23 cellular contexts compared by ENCODE assay signal in genomic region chrX:54714424-54714823, GRCh38.
DNase-seq lines count a peak whose midpoint lies in the region; ATAC-seq, FAIRE-seq and TF ChIP-seq lines count a peak whose summit lies in the region.
"Had no signal": no experiment of that assay in that cellular context is flagged by ENCODE, and none has a peak within 500 bp of the region (broad histone marks: within the 10 kb centered on the region; RNA-seq: fewer than 3 reads in every experiment).

No MANE protein-coding gene starts in this region.

- no peak overlapping the region for H3K23ac ChIP-seq in IMR-90 (ENCODE audit: low read depth, low read length)

- H3K79me1 ChIP-seq in IMR-90 (ENCODE audit: low read depth in 1 of 2, low read length in 2 of 2) = no peaks in the 10 kb centered on the region

- no peak for TF ChIP-seq RAD21 in A549 (conservative IDR thresholded peaks at IDR 0.05 in 1 of 2, IDR thresholded peaks at IDR 0.05 in 1 of 2)
- TF ChIP-seq RAD21 in IMR-90 (IDR thresholded peaks at IDR 0.05; ENCODE audit: low read length) = no peak
- TF ChIP-seq RAD21 in K562 (CRISPR knock-in tag; conservative IDR thresholded peaks at IDR 0.05 in 1 of 2, IDR thresholded peaks at IDR 0.05 in 1 of 2) = no peak

- H2BK5ac ChIP-seq in IMR-90 (ENCODE audit: low read depth, low read length, poor library complexity, severe bottlenecking) = no peak overlapping the region

- H3K4me2 ChIP-seq in A549 (no peak overlapping the region), IMR-90 (ENCODE audit: low read depth, low read length) (no peak overlapping the region), K562 (ENCODE audit: insufficient read depth, low read length) (no peak overlapping the region)
- H3K4me2 ChIP-seq: BLaER1 treated with 17β-estradiol and CSF1 and Interleukin-3, amounts not matched to agents 10 nM and 100 nM had no signal

- TF ChIP-seq POLR2A in A549 (IDR thresholded peaks at IDR 0.05; ENCODE audit: low read length) (no peak), IMR-90 (IDR thresholded peaks at IDR 0.05; ENCODE audit: low read depth, low read length) (no peak), K562 (conservative IDR thresholded peaks at IDR 0.05) (no peak)

- H4K5ac ChIP-seq in IMR-90 (ENCODE audit: low read depth, low read length) = no peak overlapping the region

- no peak overlapping the region for H4K8ac ChIP-seq in IMR-90 (ENCODE audit: low read depth in 2 of 2, low read length in 2 of 2)

- no peaks in the 10 kb centered on the region for H3K36me3 ChIP-seq in IMR-90 (ENCODE audit: control insufficient read depth, insufficient read depth, low read length)
- no peaks in the 10 kb centered on the region for H3K36me3 ChIP-seq in K562 (ENCODE audit: control insufficient read depth, insufficient read depth, low read length)
- H3K36me3 ChIP-seq: BLaER1 treated with 17β-estradiol and CSF1 and Interleukin-3, amounts not matched to agents 10 nM and 100 nM had no signal

- DNase-seq in A549 (ENCODE audit: low read depth in 1 of 2, low spot score in 1 of 2) = no peak
- no peak for DNase-seq in IMR-90
- no peak for DNase-seq in K562 (ENCODE audit: extremely low read depth in 1 of 4, low spot score in 3 of 4)
- no peak for DNase-seq in GM19239 (ENCODE audit: insufficient read length, low spot score)
- DNase-seq: 8988T; AML-193; CD4-positive, alpha-beta T cell; CD8-positive, alpha-beta T cell; DMS 273 treated with DMSO at 0.1 percent for 48 hours; DMS153; DMS53; DMS79; DND-41; EL; GDM1 had no signal

- ATAC-seq in A549 (no peak), IMR-90 (ENCODE audit: low read depth) (no peak), K562 (no peak), HG03159 (IDR thresholded peaks at IDR 0.05; ENCODE audit: unreplicated experiment) (no peak), GM19351 (IDR thresholded peaks at IDR 0.05; ENCODE audit: unreplicated experiment) (no peak)
- ATAC-seq: CD8-positive, alpha-beta T cell; GM12878 had no signal

- H2AFZ ChIP-seq in IMR-90 (replicated peaks; ENCODE audit: low read length, poor library complexity) (no peak overlapping the region), K562 (ENCODE audit: low read depth, low read length) (no peak overlapping the region)

- no peak overlapping the region for H3K18ac ChIP-seq in IMR-90 (ENCODE audit: low read depth, low read length)

- no peak overlapping the region for H2AK9ac ChIP-seq in IMR-90 (replicated peaks; ENCODE audit: low read depth, low read length, poor library complexity)

- TF ChIP-seq EP300 in A549 (IDR thresholded peaks at IDR 0.05) = no peak
- no peak for TF ChIP-seq EP300 in K562 (IDR thresholded peaks at IDR 0.05; ENCODE audit: low read length)

- H3K4me1 ChIP-seq in A549 (no peaks in the 10 kb centered on the region), IMR-90 (ENCODE audit: control insufficient read depth, insufficient read depth, low read length) (no peaks in the 10 kb centered on the region), K562 (replicated peaks in 1 of 2; ENCODE audit: control insufficient read depth in 2 of 2, insufficient read depth in 2 of 2, low read length in 2 of 2) (no peaks in the 10 kb centered on the region)
- H3K4me1 ChIP-seq: BLaER1 treated with 17β-estradiol and CSF1 and Interleukin-3, amounts not matched to agents 10 nM and 100 nM had no signal

- no peak overlapping the region for H2BK15ac ChIP-seq in IMR-90 (ENCODE audit: low read depth, low read length)

- H3K14ac ChIP-seq in IMR-90 (replicated peaks; ENCODE audit: low read depth, low read length) = no peak overlapping the region

- H3K4ac ChIP-seq in IMR-90 (ENCODE audit: low read depth, low read length) = no peak overlapping the region

- no TSS peak for BruUV-seq in IMR-90 (replicated peaks; lab: Mats Ljungman, UMichigan)
- BruUV-seq in K562 (replicated peaks; lab: Mats Ljungman, UMichigan) = no TSS peak

- H4K91ac ChIP-seq in IMR-90 (ENCODE audit: insufficient read depth, low read depth, low read length) = no peak overlapping the region

- CTCF ChIA-PET in A549 (lab: Yijun Ruan, JAX) = no interaction called here
- CTCF ChIA-PET in IMR-90 (lab: Yijun Ruan, JAX) = no interaction called here
- CTCF ChIA-PET in K562 (lab: Yijun Ruan, JAX; ENCODE audit: low intra/inter-chr PET ratio) = no interaction called here

- H3K9me1 ChIP-seq in IMR-90 (ENCODE audit: insufficient read depth, low read length) = no peaks in the 10 kb centered on the region
- H3K9me1 ChIP-seq in K562 (ENCODE audit: control insufficient read depth, insufficient read depth, low read length) = no peaks in the 10 kb centered on the region

- dilution Hi-C loops in IMR-90 (cut with HindIII; ENCODE audit: low sequenced_read_pairs, unreplicated experiment) = no loop called here

- intact Hi-C loops in IMR-90 (cut with micrococcal nuclease) = no loop called here
- intact Hi-C loops in K562 (cut with micrococcal nuclease) = no loop called here

- no peak overlapping the region for H3K56ac ChIP-seq in IMR-90 (ENCODE audit: extremely low read depth, insufficient read depth, low read length)

- in situ Hi-C loops in IMR-90 (cut with MboI; ENCODE audit: low sequenced_read_pairs) = no loop called here
- in situ Hi-C loops in K562 (cut with MboI) = no loop called here

- no peaks in the 10 kb centered on the region for H3K79me2 ChIP-seq in K562 (ENCODE audit: control insufficient read depth, insufficient read depth, low read length)

- H2BK120ac ChIP-seq in IMR-90 (ENCODE audit: low read depth, low read length) = no peak overlapping the region

- H2AK5ac ChIP-seq in IMR-90 (ENCODE audit: low read depth, low read length) = no peak overlapping the region

- H3K27me3 ChIP-seq in IMR-90 (ENCODE audit: control insufficient read depth, insufficient read depth, low read length) (peaks cover 1% of the 10 kb centered on the region; the same call in 1 of the 2 replicates), K562 (ENCODE audit: control insufficient read depth in 2 of 2, insufficient read depth in 2 of 2, low read length in 2 of 2) (no peaks in the 10 kb centered on the region)

- POLR2A ChIA-PET in A549 (lab: Yijun Ruan, JAX) (no interaction called here), IMR-90 (lab: Charles Lee; ENCODE audit: unreplicated experiment) (no interaction called here), K562 (lab: Yijun Ruan, JAX) (interaction anchor here (0.6 kb wide), 1 partner anchor 397 kb away, joined by 3 read pairs; no protein-coding TSS in a partner anchor)

- H2BK20ac ChIP-seq in IMR-90 (ENCODE audit: low read depth, low read length) = no peak overlapping the region

- peak; percentile 81 for FAIRE-seq in A549 (lab: Jason Lieb, UNC)
- FAIRE-seq in K562 (lab: Jason Lieb, UNC) = no peak
- FAIRE-seq in GM19239 (lab: Jason Lieb, UNC) = no peak
- FAIRE-seq: A204.1, GM12878, GM12892, GM18507 had no signal

- H3K4me3 ChIP-seq in A549 (no peak overlapping the region), IMR-90 (ENCODE audit: insufficient read depth, low read depth, low read length) (no peak overlapping the region), K562 (no peak overlapping the region)
- H3K4me3 ChIP-seq: BLaER1 treated with 17β-estradiol and CSF1 and Interleukin-3, amounts not matched to agents 10 nM and 100 nM; GM12878 had no signal

- TF ChIP-seq CTCF in A549 (IDR thresholded peaks at IDR 0.05) (no peak), IMR-90 (conservative IDR thresholded peaks at IDR 0.05; ENCODE audit: low read depth, low read length) (no peak), K562 (IDR thresholded peaks at IDR 0.05 in 2 of 3, conservative IDR thresholded peaks at IDR 0.05 in 1 of 3; ENCODE audit: insufficient read depth in 2 of 3, low read depth in 1 of 3, low read length in 3 of 3) (no peak)

- H3K9me3 ChIP-seq in A549 = no peaks in the 10 kb centered on the region
- no peaks in the 10 kb centered on the region for H3K9me3 ChIP-seq in IMR-90 (ENCODE audit: control insufficient read depth, insufficient read depth, low read length)
- no peaks in the 10 kb centered on the region for H3K9me3 ChIP-seq in K562 (replicated peaks; ENCODE audit: control insufficient read depth, insufficient read depth, low read depth, low read length)

- H3K9ac ChIP-seq in IMR-90 (ENCODE audit: low read depth, low read length) (no peak overlapping the region), K562 (ENCODE audit: insufficient read depth in 1 of 2, low read depth in 2 of 2, low read length in 2 of 2) (no peak overlapping the region)
- H3K9ac ChIP-seq: BLaER1 treated with 17β-estradiol and CSF1 and Interleukin-3, amounts not matched to agents 10 nM and 100 nM had no signal

- H4K20me1 ChIP-seq in IMR-90 (ENCODE audit: insufficient read depth, low read length) (no peaks in the 10 kb centered on the region), K562 (replicated peaks; ENCODE audit: control insufficient read depth, insufficient read depth, low read length) (no peaks in the 10 kb centered on the region)
- H4K20me1 ChIP-seq: BLaER1 treated with 17β-estradiol and CSF1 and Interleukin-3, amounts not matched to agents 10 nM and 100 nM had no signal

- H3K27ac ChIP-seq in A549 (no peak overlapping the region), IMR-90 (ENCODE audit: insufficient read depth, low read length) (no peak overlapping the region), K562 (ENCODE audit: extremely low read depth, low read depth, low read length) (no peak overlapping the region)
- H3K27ac ChIP-seq: BLaER1 treated with 17β-estradiol and CSF1 and Interleukin-3, amounts not matched to agents 10 nM and 100 nM; C4-2B had no signal

TF ChIP-seq in A549, 52 proteins besides CTCF, POLR2A, EP300 and RAD21:
- peak; percentile 67 for TF ChIP-seq MAFK (IDR thresholded peaks at IDR 0.05; ENCODE audit: partially characterized antibody)
- TF ChIP-seq KDM5A (IDR thresholded peaks at IDR 0.05) = no peak

TF ChIP-seq in IMR-90, 13 proteins besides CTCF, POLR2A, EP300 and RAD21:
- TF ChIP-seq SMC3 (IDR thresholded peaks at IDR 0.05; ENCODE audit: low read depth, low read length) (no peak), MAFK (IDR thresholded peaks at IDR 0.05; ENCODE audit: low read depth, low read length) (peak; percentile 67; the same call in 1 of the 2 replicates)

TF ChIP-seq in K562, 482 proteins besides CTCF, POLR2A, EP300 and RAD21:
- TF ChIP-seq KAT8 (IDR thresholded peaks at IDR 0.05; ENCODE audit: low read depth) (no peak), ZNF316 (IDR thresholded peaks at IDR 0.05) (peak; percentile 69), ZNF551 (CRISPR knock-in tag; IDR thresholded peaks at IDR 0.05) (no peak), C11orf30 (IDR thresholded peaks at IDR 0.05; ENCODE audit: low read depth) (peak; percentile 44; the same call in 1 of the 2 replicates)

Comparison
In these comparisons a context has a peak if more than half of its experiments do, and no peak if none do; other contexts are left out.
1. Of the 35 proteins assayed by ChIP-seq in both K562 and A549: peak only in K562: none; only in A549: MAFK; in both: none; in neither: 34.